In genomic region chr3:33392144-33392543, GRCh38 we compare ENCODE assay signal across 12 cellular contexts. TPM values are rescaled to one million over a fixed set of nuclear protein-coding genes. Genes with fewer than 3 reads are reported as not detected.
DNase-seq lines count a peak whose midpoint lies in the region; ATAC-seq and TF ChIP-seq lines count a peak whose summit lies in the region.
"Had no signal": no experiment of that assay in that cellular context is flagged by ENCODE, and none has a peak within 500 bp of the region (broad histone marks: within the 10 kb centered on the region; RNA-seq: fewer than 3 reads in every experiment).

No MANE protein-coding gene starts in this region.

- peak overlapping the region; percentile 81 for H3K27ac ChIP-seq in PC-3 (ENCODE audit: low read length)
- no peak overlapping the region for H3K27ac ChIP-seq in colonic mucosa
- H3K27ac ChIP-seq: C4-2B, thyroid gland had no signal

- H3K4me2 ChIP-seq in PC-3 (ENCODE audit: low read length) = peak overlapping the region; percentile 44

- H3K4me3 ChIP-seq in Caco-2 (ENCODE audit: low read depth, low read length) (no peak overlapping the region), PC-3 (ENCODE audit: low read length) (no peak overlapping the region), colonic mucosa (no peak overlapping the region)
- H3K4me3 ChIP-seq: thyroid gland had no signal

- H3K9ac ChIP-seq in PC-3 (ENCODE audit: low read length) = peak overlapping the region; percentile 39
- H3K9ac ChIP-seq in colonic mucosa (ENCODE audit: low read depth in 2 of 2, low read length in 2 of 2) = no peak overlapping the region

- H3K9me2 ChIP-seq in PC-3 (replicated peaks; ENCODE audit: low read length) = no peaks in the 10 kb centered on the region

- no peak overlapping the region for H2AFZ ChIP-seq in PC-3 (ENCODE audit: low read length)

- H3K27ac Mint-ChIP-seq in Caco-2 (ENCODE audit: unreplicated experiment) (peak overlapping the region; percentile 66), brain (peak overlapping the region in 4 of 5 experiments; percentile 29 to 89 (median 64)), osteocyte (ENCODE audit: unreplicated experiment) (peak overlapping the region; percentile 88)

- H3K9me3 Mint-ChIP-seq in Caco-2 (ENCODE audit: unreplicated experiment) (no peaks in the 10 kb centered on the region), brain (no peaks in the 10 kb centered on the region), osteocyte (ENCODE audit: unreplicated experiment) (no peaks in the 10 kb centered on the region)
- H3K9me3 Mint-ChIP-seq: naive thymus-derived CD8-positive, alpha-beta T cell had no signal

- peaks cover 80% of the 10 kb centered on the region for H3K36me3 Mint-ChIP-seq in Caco-2 (ENCODE audit: insufficient read depth, unreplicated experiment)
- peaks cover 75% of the 10 kb centered on the region for H3K36me3 Mint-ChIP-seq in brain
- H3K36me3 Mint-ChIP-seq in osteocyte (ENCODE audit: unreplicated experiment) = peaks cover 52% of the 10 kb centered on the region

- no peak for ATAC-seq in PC-3
- ATAC-seq in GM21825 (IDR thresholded peaks at IDR 0.05; ENCODE audit: unreplicated experiment) = no peak
- ATAC-seq: naive thymus-derived CD8-positive, alpha-beta T cell had no signal

- BruUV-seq in Caco-2 (replicated peaks; lab: Mats Ljungman, UMichigan) = no TSS peak
- BruUV-seq in PC-3 (replicated peaks; lab: Mats Ljungman, UMichigan) = no TSS peak

- H3K4me1 ChIP-seq in Caco-2 = no peaks in the 10 kb centered on the region
- peaks cover 29% of the 10 kb centered on the region for H3K4me1 ChIP-seq in PC-3 (ENCODE audit: insufficient read depth, low read length)
- no peaks in the 10 kb centered on the region for H3K4me1 ChIP-seq in colonic mucosa

- H3K4me3 Mint-ChIP-seq in Caco-2 (ENCODE audit: unreplicated experiment) (no peak overlapping the region), brain (peak overlapping the region in 1 of 5 experiments; percentile 48), osteocyte (ENCODE audit: unreplicated experiment) (no peak overlapping the region)
- H3K4me3 Mint-ChIP-seq: naive thymus-derived CD8-positive, alpha-beta T cell had no signal

- H3K27me3 Mint-ChIP-seq in Caco-2 (ENCODE audit: insufficient read depth, unreplicated experiment) (no peaks in the 10 kb centered on the region), brain (no peaks in the 10 kb centered on the region), osteocyte (ENCODE audit: unreplicated experiment) (no peaks in the 10 kb centered on the region)
- H3K27me3 Mint-ChIP-seq: naive thymus-derived CD8-positive, alpha-beta T cell had no signal

- H3K36me3 ChIP-seq in Caco-2 (ENCODE audit: control insufficient read depth, insufficient read depth, low read length) (no peaks in the 10 kb centered on the region; the same call in 1 of the 2 replicates), PC-3 (ENCODE audit: low read depth, low read length) (peaks cover 64% of the 10 kb centered on the region), colonic mucosa (peaks cover 15% of the 10 kb centered on the region)

- peaks cover 14% of the 10 kb centered on the region for H3F3A ChIP-seq in PC-3 (ENCODE audit: low read length, unreplicated experiment)

- H3K9me3 ChIP-seq in Caco-2 (no peaks in the 10 kb centered on the region), PC-3 (ENCODE audit: low read length) (no peaks in the 10 kb centered on the region), colonic mucosa (no peaks in the 10 kb centered on the region)
- H3K9me3 ChIP-seq: thyroid gland had no signal

- H3K4me1 Mint-ChIP-seq in Caco-2 (ENCODE audit: low read depth, unreplicated experiment) (no peaks in the 10 kb centered on the region), brain (no peaks in the 10 kb centered on the region), osteocyte (ENCODE audit: unreplicated experiment) (peaks cover 50% of the 10 kb centered on the region)

- H3K27me3 ChIP-seq in Caco-2 (replicated peaks; ENCODE audit: control insufficient read depth, insufficient read depth, low read length) (no peaks in the 10 kb centered on the region), PC-3 (ENCODE audit: low read length) (no peaks in the 10 kb centered on the region), colonic mucosa (no peaks in the 10 kb centered on the region)
- H3K27me3 ChIP-seq: thyroid gland had no signal

- TF ChIP-seq CTCF in Caco-2 (IDR thresholded peaks at IDR 0.05; ENCODE audit: insufficient read depth in 1 of 2, low read depth in 1 of 2, low read length in 1 of 2, severe bottlenecking in 1 of 2, unreplicated experiment in 1 of 2) (no peak), PC-3 (conservative IDR thresholded peaks at IDR 0.05; ENCODE audit: low read depth, low read length) (no peak), brain (conservative IDR thresholded peaks at IDR 0.05) (no peak), osteocyte (IDR thresholded peaks at IDR 0.05) (no peak), colonic mucosa (IDR thresholded peaks at IDR 0.05) (no peak)

- H3K79me2 ChIP-seq in PC-3 (ENCODE audit: low read length) = peaks cover 13% of the 10 kb centered on the region; the same call in 1 of the 2 replicates

- intact Hi-C loops in Caco-2 (cut with micrococcal nuclease; ENCODE audit: unreplicated experiment) (loop anchor here (10.0 kb wide), 1 partner anchor 393 kb away; no protein-coding TSS in a partner anchor), PC-3 (cut with micrococcal nuclease) (loop anchor here (5.0 kb wide), 1 partner anchor 325 kb away; the partner anchor contains the start of gene CLASP2), colonic mucosa (cut with DNase I) (no loop called here)

- H4K20me1 ChIP-seq in PC-3 (ENCODE audit: low read length) = no peaks in the 10 kb centered on the region

- CTCF ChIA-PET in Caco-2 (lab: Charles Lee) = no interaction called here
- CTCF ChIA-PET in PC-3 (lab: Charles Lee) = no interaction called here

- POLR2A ChIA-PET in Caco-2 (lab: Charles Lee) = no interaction called here
- POLR2A ChIA-PET in PC-3 (lab: Charles Lee; ENCODE audit: unreplicated experiment) = no interaction called here

- DNase-seq in Caco-2 (no peak), PC-3 (no peak), osteocyte (ENCODE audit: extremely low spot score, unreplicated experiment) (no peak), occipital lobe (lab: John Stamatoyannopoulos, UW) (no peak), colonic mucosa (no peak)
- DNase-seq: naive thymus-derived CD8-positive, alpha-beta T cell; NCI-H1436 treated with DMSO at 0.1 percent for 48 hours; stimulated activated CD4-positive, alpha-beta T cell treated with anti-CD3 and anti-CD28 coated beads, Interleukin-1b, Interleukin-23, amount 100 ng/mL, for 48 hours had no signal

RNA-seq across cellular contexts. Expression of gene UBP1, which starts 48.1 kb away (rescaled TPM):
- total RNA-seq in Caco-2 (2022) = 87.7 and 90.8 TPM in 2 replicates
- 49.3 and 57.5 TPM in 2 replicates for total RNA-seq in PC-3 (2014; rRNA removed)
- 23.7 TPM for polyA plus RNA-seq in brain (ENCODE audit: insufficient read depth, low read depth, low replicate concordance)
- total RNA-seq in osteocyte = 53.2 and 57.0 TPM in 2 replicates
- 81.9 TPM for total RNA-seq in occipital lobe
- total RNA-seq in colonic mucosa = 10 to 100 TPM; 68.2 to 71.4 TPM
